23 cellular contexts compared by ENCODE assay signal in genomic region chr3:47479826-47480160, GRCh38. TPM values are rescaled to one million over a fixed set of nuclear protein-coding genes. Genes with fewer than 3 reads are reported as not detected.
DNase-seq lines count a peak whose midpoint lies in the region; ATAC-seq and TF ChIP-seq lines count a peak whose summit lies in the region.
"Had no signal": no experiment of that assay in that cellular context is flagged by ENCODE, and none has a peak within 500 bp of the region (broad histone marks: within the 10 kb centered on the region; RNA-seq: fewer than 3 reads in every experiment).

No MANE protein-coding gene starts in this region.

- H3K27me3 ChIP-seq in GM23338 (ENCODE audit: insufficient read depth), result no peaks in the 10 kb centered on the region
- no peaks in the 10 kb centered on the region for H3K27me3 ChIP-seq in adrenal gland
- H3K27me3 ChIP-seq: BE2C, BLaER1 had no signal

- peaks cover 17% of the 10 kb centered on the region for H3K27me3 Mint-ChIP-seq in GM23338 (ENCODE audit: insufficient read depth, low read depth, poor library complexity)
- no peaks in the 10 kb centered on the region for H3K27me3 Mint-ChIP-seq in activated CD4-positive, alpha-beta memory T cell treated with anti-CD3 and anti-CD28 coated beads for 36 hours
- no peaks in the 10 kb centered on the region for H3K27me3 Mint-ChIP-seq in progenitor cell of endocrine pancreas
- H3K27me3 Mint-ChIP-seq: CD4-positive, alpha-beta memory T cell; CD4-positive, CD25-positive, alpha-beta regulatory T cell; CD8-positive, alpha-beta memory T cell had no signal

- no peak for TF ChIP-seq POLR2A in adrenal gland (IDR thresholded peaks at IDR 0.05)

- POLR2A ChIA-PET in HEK293T (lab: Yijun Ruan, JAX), result no interaction called here
- POLR2A ChIA-PET in activated CD4-positive, alpha-beta memory T cell treated with anti-CD3 and anti-CD28 coated beads for 36 hours (lab: Charles Lee), result no interaction called here

- TF ChIP-seq CTCF in GM23338 (conservative IDR thresholded peaks at IDR 0.05; ENCODE audit: low read depth in 2 of 2) (no peak), adrenal gland (IDR thresholded peaks at IDR 0.05) (no peak), progenitor cell of endocrine pancreas (IDR thresholded peaks at IDR 0.05; ENCODE audit: unreplicated experiment) (no peak)

- H3K9me3 Mint-ChIP-seq in GM23338, result no peaks in the 10 kb centered on the region; the same call in 1 of the 3 replicates
- no peaks in the 10 kb centered on the region for H3K9me3 Mint-ChIP-seq in activated CD4-positive, alpha-beta memory T cell treated with anti-CD3 and anti-CD28 coated beads for 36 hours
- no peaks in the 10 kb centered on the region for H3K9me3 Mint-ChIP-seq in progenitor cell of endocrine pancreas (ENCODE audit: low read depth)
- H3K9me3 Mint-ChIP-seq: CD4-positive, alpha-beta memory T cell; CD4-positive, CD25-positive, alpha-beta regulatory T cell; CD8-positive, alpha-beta memory T cell had no signal

- WGBS in adrenal gland, 4 donors, result 79 to 99% (median 96%) methylated on average over 2 of the region's 2 CpGs

- H2AFZ ChIP-seq in GM23338, result no peak overlapping the region

- H3K36me3 ChIP-seq in GM23338 (ENCODE audit: insufficient read depth) (no peaks in the 10 kb centered on the region), adrenal gland (replicated peaks in 1 of 2) (no peaks in the 10 kb centered on the region)
- H3K36me3 ChIP-seq: BE2C, BLaER1 had no signal

- no peak overlapping the region for H3K27ac Mint-ChIP-seq in GM23338
- H3K27ac Mint-ChIP-seq in activated CD4-positive, alpha-beta memory T cell treated with anti-CD3 and anti-CD28 coated beads for 36 hours, result no peak overlapping the region
- no peak overlapping the region for H3K27ac Mint-ChIP-seq in progenitor cell of endocrine pancreas
- H3K27ac Mint-ChIP-seq: CD4-positive, alpha-beta memory T cell; CD4-positive, CD25-positive, alpha-beta regulatory T cell had no signal

- H4K20me1 ChIP-seq in GM23338 (replicated peaks; ENCODE audit: insufficient read depth), result peaks cover 4% of the 10 kb centered on the region

- H3K27ac ChIP-seq in GM23338 (ENCODE audit: low read depth) (peak overlapping the region; percentile 7; the same call in 1 of the 2 replicates), adrenal gland (peak overlapping the region in 4 of 5 donors; percentile 46 to 87 (median 63))
- H3K27ac ChIP-seq: BLaER1 had no signal

- CTCF ChIA-PET in HEK293T (lab: Yijun Ruan, JAX), result interaction anchor here (0.7 to 1.1 kb wide), 2 partner anchors 33 to 58 kb away, joined by 3 read pairs; no protein-coding TSS in a partner anchor
- CTCF ChIA-PET in activated CD4-positive, alpha-beta memory T cell treated with anti-CD3 and anti-CD28 coated beads for 36 hours (lab: Charles Lee), result interaction anchor here (1.1 kb wide), 1 partner anchor 59 kb away, joined by 6 read pairs; no protein-coding TSS in a partner anchor

- H3K9me3 ChIP-seq in adrenal gland (replicated peaks in 1 of 3), result no peaks in the 10 kb centered on the region
- H3K9me3 ChIP-seq: BE2C, BLaER1 had no signal

- peaks cover 36% of the 10 kb centered on the region for H3K4me1 ChIP-seq in GM23338 (ENCODE audit: insufficient read depth)
- H3K4me1 ChIP-seq in adrenal gland (replicated peaks in 1 of 2), result peaks cover 10 to 22% of the 10 kb centered on the region in 2 donors
- H3K4me1 ChIP-seq: BE2C had no signal

- H3K79me2 ChIP-seq in GM23338 (replicated peaks; ENCODE audit: insufficient read depth), result peaks cover 6% of the 10 kb centered on the region

- peaks cover 28% of the 10 kb centered on the region for H3F3A ChIP-seq in GM23338 (replicated peaks; ENCODE audit: low read depth)

- ATAC-seq in GM23338, result no peak
- ATAC-seq: GM12878 had no signal

- H3K4me1 Mint-ChIP-seq in GM23338 (peaks cover 32% of the 10 kb centered on the region), progenitor cell of endocrine pancreas (ENCODE audit: low read depth) (peaks cover 20% of the 10 kb centered on the region)
- H3K4me1 Mint-ChIP-seq in activated CD4-positive, alpha-beta memory T cell treated with anti-CD3 and anti-CD28 coated beads for 36 hours (ENCODE audit: low read depth), result peaks cover 11% of the 10 kb centered on the region

- intact Hi-C loops in adrenal gland (cut with DNase I), result loop anchor here in 1 of 2 donors (5.0 kb wide), 1 partner anchor 57 kb away; no protein-coding TSS in a partner anchor
- intact Hi-C loops in activated CD4-positive, alpha-beta memory T cell treated with anti-CD3 and anti-CD28 coated beads for 36 hours (cut with micrococcal nuclease), result no loop called here

- H3K36me3 Mint-ChIP-seq in GM23338 (ENCODE audit: low read depth), result peaks cover 6% of the 10 kb centered on the region; the same call in 1 of the 3 replicates
- H3K36me3 Mint-ChIP-seq in activated CD4-positive, alpha-beta memory T cell treated with anti-CD3 and anti-CD28 coated beads for 36 hours, result no peaks in the 10 kb centered on the region
- H3K36me3 Mint-ChIP-seq in progenitor cell of endocrine pancreas (ENCODE audit: insufficient read depth), result no peaks in the 10 kb centered on the region
- H3K36me3 Mint-ChIP-seq: CD4-positive, CD25-positive, alpha-beta regulatory T cell had no signal

- H3K4me3 ChIP-seq in GM23338, result no peak overlapping the region
- no peak overlapping the region for H3K4me3 ChIP-seq in adrenal gland
- H3K4me3 ChIP-seq: BLaER1, GM12878 had no signal

- no peak overlapping the region for H3K4me3 Mint-ChIP-seq in GM23338
- H3K4me3 Mint-ChIP-seq in activated CD4-positive, alpha-beta memory T cell treated with anti-CD3 and anti-CD28 coated beads for 36 hours, result no peak overlapping the region
- H3K4me3 Mint-ChIP-seq in progenitor cell of endocrine pancreas (ENCODE audit: low read depth), result no peak overlapping the region
- H3K4me3 Mint-ChIP-seq: CD14-positive monocyte; CD4-positive, alpha-beta memory T cell had no signal

- no peak overlapping the region for H3K4me2 ChIP-seq in GM23338
- H3K4me2 ChIP-seq: BLaER1 had no signal

- DNase-seq in GM23338 (ENCODE audit: low spot score) (no peak), HEK293T (ENCODE audit: extremely low spot score) (no peak), adrenal gland (no peak), progenitor cell of endocrine pancreas (ENCODE audit: low spot score, unreplicated experiment) (no peak)
- no peak for DNase-seq in activated CD4-positive, alpha-beta memory T cell treated with anti-CD3 and anti-CD28 coated beads for 36 hours
- DNase-seq in activated naive CD4-positive, alpha-beta T cell treated with anti-CD3 and anti-CD28 coated beads, Interleukin-2, amount 50 U/mL, for 16 hours, result no peak
- DNase-seq: ACHN; BE2C; C1 segment of cervical spinal cord; CD4-positive, alpha-beta memory T cell; CD4-positive, CD25-positive, alpha-beta regulatory T cell; CD8-positive, alpha-beta memory T cell; COR-L47; DMS 273 treated with DMSO at 0.1 percent for 48 hours; DMS153; DMS53; DMS79; DND-41; EL; GDM1 had no signal

- no peaks in the 10 kb centered on the region for H3K9me2 ChIP-seq in GM23338 (ENCODE audit: insufficient read depth)

TF ChIP-seq in GM23338, 12 proteins besides CTCF, POLR2A, EP300 and RAD21 (continues in another document):
- TF ChIP-seq CREB1 (CRISPR knock-in tag; IDR thresholded peaks at IDR 0.05; ENCODE audit: low read depth), result no peak

TF ChIP-seq in HEK293T, 16 proteins besides CTCF, POLR2A, EP300 and RAD21:
- TF ChIP-seq ZNF384 (IDR thresholded peaks at IDR 0.05) (0 out of 2 replicates have a peak, but pooled peaks have one; percentile 15), PKNOX1 (IDR thresholded peaks at IDR 0.05) (no peak)

RNA-seq across cellular contexts. Expression of gene SCAP, which starts 4.1 kb away (rescaled TPM):
- total RNA-seq in GM23338 (2014; rRNA removed; shearing (Covaris generic)), result 122 and 141 TPM in 2 replicates
- polyA plus RNA-seq in GM23338 (2016; fragmentation: Nextera tagmentation; extraction: Ambion mirVana) (30.7 and 35.5 TPM in 2 replicates), adrenal gland (100 to 1,000 TPM; 130 to 560 (median 182) TPM)
- total RNA-seq in adrenal gland (100 to 1,000 TPM; 126 to 954 (median 170) TPM), progenitor cell of endocrine pancreas (140 TPM in 2 replicates)
- total RNA-seq in activated CD4-positive, alpha-beta memory T cell treated with anti-CD3 and anti-CD28 coated beads for 36 hours, result 10 to 100 TPM; 44.5 to 44.6 TPM

RNA-seq across cellular contexts. Expression of gene ELP6, which starts 33.7 kb away (rescaled TPM):
- total RNA-seq in GM23338 (2014; rRNA removed; shearing (Covaris generic)), result 33.7 and 40.5 TPM in 2 replicates
- polyA plus RNA-seq in GM23338 (2016; fragmentation: Nextera tagmentation; extraction: Ambion mirVana), result 41.6 and 42.8 TPM in 2 replicates
- 100 to 1,000 TPM in 1 of 8 donors, 10 to 100 TPM in 7; 41.3 to 125 (median 44.1) TPM for total RNA-seq in adrenal gland
- 10 to 100 TPM; 46.5 to 53.7 (median 51.7) TPM for polyA plus RNA-seq in adrenal gland
- total RNA-seq in activated CD4-positive, alpha-beta memory T cell treated with anti-CD3 and anti-CD28 coated beads for 36 hours, result 10 to 100 TPM; 32.7 to 32.8 TPM
- total RNA-seq in progenitor cell of endocrine pancreas, result 58.5 and 63.8 TPM in 2 replicates
